Comparison of ENCODE assay signal across 7 cellular contexts in the genomic region with DNA sequence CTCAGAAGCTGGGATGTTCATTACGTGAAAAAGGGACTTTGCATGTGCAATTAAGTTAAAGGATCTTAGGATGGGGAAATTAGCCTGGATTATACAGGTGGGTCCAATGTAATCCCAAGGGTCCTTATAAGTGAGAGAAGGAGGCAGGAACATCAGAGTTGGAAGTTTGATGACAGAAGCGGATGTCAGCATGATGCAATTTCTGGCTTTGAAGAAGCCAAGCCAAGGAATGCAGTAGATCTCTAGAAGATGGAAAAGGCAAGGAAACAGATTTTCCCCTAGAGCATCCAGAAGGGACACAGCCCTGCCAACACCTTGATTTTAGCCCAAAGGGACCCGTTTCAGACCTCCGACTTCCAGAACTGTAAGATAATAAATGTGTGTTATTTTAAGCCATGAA.
"Had no signal": no experiment of that assay in that cellular context is flagged by ENCODE, and none has a peak within 500 bp of the region (broad histone marks: within the 10 kb centered on the region; RNA-seq: fewer than 3 reads in every experiment).

No MANE protein-coding gene starts in this region.

- H3K9ac ChIP-seq: GM23248 had no signal

- ATAC-seq: HepG2 had no signal

- H3K27ac ChIP-seq: GM23248, HL-60 had no signal

- H3K4me3 ChIP-seq: GM23248 had no signal

- DNase-seq: GM23248, H9, HCEC 1CT, KG1 had no signal

- H3K4me3 Mint-ChIP-seq: H9, IgD-negative memory B cell had no signal

- H3K9me3 Mint-ChIP-seq: H9, IgD-negative memory B cell had no signal

- H3K36me3 Mint-ChIP-seq: IgD-negative memory B cell had no signal

- H3K27ac Mint-ChIP-seq: H9 had no signal

- H3K4me1 Mint-ChIP-seq: IgD-negative memory B cell had no signal

- H2AFZ ChIP-seq: GM23248 had no signal
